31 cellular contexts compared by ENCODE assay signal in the genomic region with DNA sequence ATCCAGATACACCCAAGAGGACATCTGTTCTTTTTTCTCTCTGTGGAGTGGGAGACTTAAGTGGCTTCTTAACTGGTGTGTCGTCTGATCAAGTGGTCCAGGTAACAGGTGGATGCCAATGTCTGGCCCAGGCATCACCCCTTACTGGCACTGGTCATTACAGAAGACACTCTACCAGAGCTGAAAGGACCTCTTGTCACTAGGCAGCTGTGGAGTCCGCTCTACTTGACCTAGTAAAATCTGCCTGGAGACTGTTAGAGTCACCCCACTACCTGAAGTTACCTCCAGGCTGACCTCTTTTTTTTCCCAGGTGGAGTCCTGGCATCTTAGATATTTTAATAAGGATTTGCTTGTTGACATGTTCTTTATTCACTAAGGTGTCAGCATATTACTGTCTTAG. TPM values are rescaled to one million over a fixed set of nuclear protein-coding genes. Genes with fewer than 3 reads are reported as not detected.
"Had no signal": no experiment of that assay in that cellular context is flagged by ENCODE, and none has a peak within 500 bp of the region (broad histone marks: within the 10 kb centered on the region; RNA-seq: fewer than 3 reads in every experiment).

No MANE protein-coding gene starts in this region.

- H3K9me3 ChIP-seq: gastrocnemius medialis, left lung, ovary, psoas muscle, sigmoid colon, testis, tibial artery had no signal

- H3K36me3 ChIP-seq: ovary, tibial artery had no signal

- ATAC-seq: esophagus mucosa; gastrocnemius medialis; left lung; naive thymus-derived CD8-positive, alpha-beta T cell; psoas muscle; right cardiac atrium; stimulated activated memory B cell treated with anti-CD40 and anti-IgM and Interleukin-4, amounts not matched to agents 10 μg/mL and 1 μg/mL and 100 μg/mL, for 72 hours; stimulated activated naive CD8-positive, alpha-beta T cell treated with anti-CD3 and anti-CD28 coated beads, Interleukin-15, Interleukin-2, amounts not matched to agents 100 U/mL and 50 U/mL, for 24 hours had no signal

- H3K27ac ChIP-seq: epithelial cell of prostate, gastrocnemius medialis, left lung, ovary, psoas muscle, sigmoid colon, testis, tibial artery had no signal

- H3K4me1 ChIP-seq: gastrocnemius medialis, psoas muscle, sigmoid colon had no signal

- H3K9me3 Mint-ChIP-seq: dendritic cell treated with granulocyte-macrophage colony-stimulating factor and Interleukin-4, amounts not matched to agents 40 ng/mL and 50 ng/mL, for 4 days; endodermal cell; naive thymus-derived CD8-positive, alpha-beta T cell; nephron progenitor cell; stimulated activated memory B cell treated with anti-CD40 and anti-IgM and Interleukin-4, amounts not matched to agents 10 μg/mL and 1 μg/mL and 100 μg/mL, for 72 hours; type B pancreatic cell had no signal

- H3K4me3 Mint-ChIP-seq: dendritic cell treated with granulocyte-macrophage colony-stimulating factor and Interleukin-4, amounts not matched to agents 40 ng/mL and 50 ng/mL, for 4 days; endodermal cell; naive thymus-derived CD8-positive, alpha-beta T cell; nephron progenitor cell; stimulated activated memory B cell treated with anti-CD40 and anti-IgM and Interleukin-4, amounts not matched to agents 10 μg/mL and 1 μg/mL and 100 μg/mL, for 72 hours; type B pancreatic cell had no signal

- H3K4me3 ChIP-seq: gastrocnemius medialis, left lung, ovary, psoas muscle, sigmoid colon, testis, tibial artery had no signal

- DNase-seq: effector CD8-positive, alpha-beta T cell; endodermal cell; foreskin fibroblast; gastrocnemius medialis; head of caudate nucleus; kidney; left lung; naive thymus-derived CD8-positive, alpha-beta T cell; nephron progenitor cell; nucleus accumbens; ovary; psoas muscle; right cardiac atrium; sigmoid colon; stimulated activated CD4-positive, alpha-beta T cell treated with anti-CD3 and anti-CD28 coated beads, Interleukin-2, amount 100 ng/mL, for 24 hours; stimulated activated CD4-positive, alpha-beta T cell treated with anti-CD3 and anti-CD28 coated beads, Interleukin-4, amount 100 ng/mL, for 24 hours; stimulated activated naive CD8-positive, alpha-beta T cell treated with anti-CD3 and anti-CD28 coated beads, Interleukin-15, Interleukin-2, amounts not matched to agents 100 U/mL and 50 U/mL, for 24 hours; substantia nigra; testis had no signal

- H3K27me3 ChIP-seq: gastrocnemius medialis, left lung, ovary, sigmoid colon, testis, tibial artery had no signal

- H3K27ac Mint-ChIP-seq: dendritic cell treated with granulocyte-macrophage colony-stimulating factor and Interleukin-4, amounts not matched to agents 40 ng/mL and 50 ng/mL, for 4 days; endodermal cell; nephron progenitor cell; stimulated activated memory B cell treated with anti-CD40 and anti-IgM and Interleukin-4, amounts not matched to agents 10 μg/mL and 1 μg/mL and 100 μg/mL, for 72 hours; type B pancreatic cell had no signal

- H3K27me3 Mint-ChIP-seq: dendritic cell treated with granulocyte-macrophage colony-stimulating factor and Interleukin-4, amounts not matched to agents 40 ng/mL and 50 ng/mL, for 4 days; naive thymus-derived CD8-positive, alpha-beta T cell; stimulated activated memory B cell treated with anti-CD40 and anti-IgM and Interleukin-4, amounts not matched to agents 10 μg/mL and 1 μg/mL and 100 μg/mL, for 72 hours; type B pancreatic cell had no signal

RNA-seq across cellular contexts. Expression of a gene that starts 44.2 kb away (rescaled TPM):
- total RNA-seq: endodermal cell; esophagus mucosa; gastrocnemius medialis; glomerular endothelial cell; kidney; left lung; lower leg skin; mesenteric fat pad; myocyte; naive thymus-derived CD8-positive, alpha-beta T cell; ovary; psoas muscle; renal cortical epithelial cell; right cardiac atrium; sigmoid colon; skeletal muscle tissue had no signal
- polyA plus RNA-seq: naive thymus-derived CD8-positive, alpha-beta T cell; ovary; psoas muscle; right cardiac atrium; sigmoid colon had no signal
